In the genomic region with DNA sequence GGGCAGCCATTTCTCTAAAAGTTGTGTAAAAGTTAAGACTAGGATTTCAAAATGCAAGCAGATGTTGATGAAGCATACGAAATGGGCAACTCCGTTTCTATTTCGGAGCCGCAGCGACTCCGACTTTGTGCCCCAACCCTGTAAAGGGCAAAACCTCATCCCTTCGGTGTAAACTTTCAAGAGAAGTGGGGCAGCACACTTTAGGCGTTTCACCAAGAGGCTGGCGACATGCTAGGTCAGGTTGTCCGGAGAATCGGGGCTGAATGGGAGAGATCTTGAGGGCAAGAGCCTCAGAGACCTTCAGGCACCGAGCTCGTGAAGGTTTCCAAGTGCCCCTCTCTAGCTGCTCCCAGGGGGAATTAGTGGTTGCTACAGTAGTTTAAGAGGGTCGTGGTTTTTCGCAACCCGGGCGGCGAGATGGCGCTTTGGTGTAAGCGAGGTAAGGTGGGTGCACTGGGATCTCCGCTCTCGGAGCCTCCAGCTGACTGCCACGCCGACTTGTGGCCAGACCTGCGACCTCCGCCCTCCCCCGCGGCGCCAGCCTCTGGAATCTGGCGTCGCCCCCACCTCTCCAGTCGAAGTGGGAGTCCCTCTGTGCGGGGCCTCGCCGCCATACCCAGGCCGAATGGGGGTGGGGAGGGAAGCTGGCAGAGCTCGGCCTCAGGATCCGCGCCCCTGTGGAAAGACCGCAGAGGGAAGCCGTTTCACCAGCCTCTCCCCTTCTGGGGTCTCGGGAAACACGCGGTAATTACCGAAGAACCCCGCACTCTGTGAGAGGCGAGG, we compare ENCODE assay signal across 8 cellular contexts. TPM values are rescaled to one million over a fixed set of nuclear protein-coding genes. Genes with fewer than 3 reads are reported as not detected.
DNase-seq lines count a peak whose midpoint lies in the region; ATAC-seq and TF ChIP-seq lines count a peak whose summit lies in the region.

No MANE protein-coding gene starts in this region.

- H3K27ac ChIP-seq in HEK293 (ENCODE audit: extremely low read depth, low read depth, low read length) (peak overlapping the region; percentile 92), coronary artery (peak overlapping the region; percentile 99 to 100)

- WGBS in lower leg skin, 2 donors = 0% methylated on average over 42 of the region's 47 CpGs

- peaks cover 15% of the 10 kb centered on the region for H3K4me1 ChIP-seq in HEK293 (ENCODE audit: control insufficient read depth, insufficient read depth, low read length)

- no peaks in the 10 kb centered on the region for H3K9me3 ChIP-seq in HEK293 (ENCODE audit: control insufficient read depth, insufficient read depth, low read depth, low read length)

- no peaks in the 10 kb centered on the region for H3K27me3 Mint-ChIP-seq in activated CD4-positive, alpha-beta T cell treated with anti-CD3 and anti-CD28 coated beads for 36 hours

- peak overlapping the region; percentile 96 for H3K27ac Mint-ChIP-seq in activated CD4-positive, alpha-beta T cell treated with anti-CD3 and anti-CD28 coated beads for 36 hours

- H3K36me3 ChIP-seq in GM06990 (ENCODE audit: control insufficient read depth, insufficient read depth, low read length) = peaks cover 3% of the 10 kb centered on the region; the same call in 1 of the 2 replicates
- peaks cover 5 to 9% of the 10 kb centered on the region in 2 experiments; a peak in 2 of 3 replicates for H3K36me3 ChIP-seq in HEK293 (ENCODE audit: control insufficient read depth in 2 of 2, insufficient read depth in 1 of 2, low read length in 2 of 2)

- ATAC-seq in activated CD4-positive, alpha-beta T cell treated with anti-CD3 and anti-CD28 coated beads for 36 hours = peak; percentile 17
- no peak for ATAC-seq in HG03469 (IDR thresholded peaks at IDR 0.05; ENCODE audit: unreplicated experiment)

- DNase-seq in GM06990 (ENCODE audit: extremely low read depth, insufficient read length) (no peak), NCI-H1105 (lab: John Stamatoyannopoulos, UW) (peak; percentile 61), coronary artery (ENCODE audit: low spot score) (peak; percentile 88), lower leg skin (ENCODE audit: low spot score in 2 of 2) (peak; percentile 56 to 94)
- peak; percentile 68 for DNase-seq in activated CD4-positive, alpha-beta T cell treated with anti-CD3 and anti-CD28 coated beads for 36 hours
- peak in 2 of 3 experiments; percentile 53 to 59 for DNase-seq in stimulated activated CD4-positive, alpha-beta T cell treated with anti-CD3 and anti-CD28 coated beads, TNF-alpha, amount 100 ng/mL, for 4 hours (ENCODE audit: low read depth in 3 of 3)

- peaks cover 30% of the 10 kb centered on the region for H3K4me1 Mint-ChIP-seq in activated CD4-positive, alpha-beta T cell treated with anti-CD3 and anti-CD28 coated beads for 36 hours

- CTCF ChIA-PET in HEK293 (lab: Yijun Ruan, JAX) = interaction anchor here (0.6 to 8.9 kb wide), 15 partner anchors 10 to 1265 kb away, joined by 3 to 113 read pairs (median 4); a partner anchor contains a TSS
- CTCF ChIA-PET in activated CD4-positive, alpha-beta T cell treated with anti-CD3 and anti-CD28 coated beads for 36 hours (lab: Charles Lee) = interaction anchor here (0.7 to 9.5 kb wide), 11 partner anchors 11 to 330 kb away, joined by 3 to 139 read pairs (median 5); a partner anchor contains a TSS

- POLR2A ChIA-PET in HEK293 (lab: Yijun Ruan, JAX) = interaction anchor here (0.8 to 9.4 kb wide), 23 partner anchors 11 to 604 kb away, joined by 3 to 700 read pairs (median 4); a partner anchor contains a TSS
- POLR2A ChIA-PET in activated CD4-positive, alpha-beta T cell treated with anti-CD3 and anti-CD28 coated beads for 36 hours (lab: Charles Lee) = interaction anchor here (1.2 to 5.8 kb wide), 7 partner anchors 10 to 152 kb away, joined by 3 to 247 read pairs (median 7); a partner anchor contains a TSS

- intact Hi-C loops in activated CD4-positive, alpha-beta T cell treated with anti-CD3 and anti-CD28 coated beads for 36 hours (cut with DNase I, micrococcal nuclease) = loop anchor here (1.0 to 5.0 kb wide), 14 partner anchors 8 to 1032 kb away; a partner anchor contains a TSS
- intact Hi-C loops in lower leg skin (cut with DNase I; ENCODE audit: low total_unique reads) = no loop called here

- no peaks in the 10 kb centered on the region for H3K9me3 Mint-ChIP-seq in activated CD4-positive, alpha-beta T cell treated with anti-CD3 and anti-CD28 coated beads for 36 hours (ENCODE audit: low read depth)

- H3K36me3 Mint-ChIP-seq in activated CD4-positive, alpha-beta T cell treated with anti-CD3 and anti-CD28 coated beads for 36 hours (ENCODE audit: low read depth) = peaks cover 27% of the 10 kb centered on the region

- H3K4me3 ChIP-seq in GM06990 (replicated peaks; ENCODE audit: low read depth, low read length) = peak overlapping the region; percentile 96
- H3K4me3 ChIP-seq in HEK293 (ENCODE audit: low read depth, low read length) = peak overlapping the region; percentile 97
- H3K4me3 ChIP-seq in coronary artery = peak overlapping the region; percentile 88
- H3K4me3 ChIP-seq in lower leg skin (ENCODE audit: low read depth, poor library complexity, severe bottlenecking) = peak overlapping the region; percentile 77

- peak; percentile 24 for TF ChIP-seq CTCF in GM06990 (IDR thresholded peaks at IDR 0.05; ENCODE audit: insufficient read depth, low read length, poor library complexity, severe bottlenecking)
- peak; percentile 93 for TF ChIP-seq CTCF in HEK293 (tag by site-specific recombination; IDR thresholded peaks at IDR 0.05)
- TF ChIP-seq CTCF in coronary artery (IDR thresholded peaks at IDR 0.05) = no peak
- TF ChIP-seq CTCF in lower leg skin (IDR thresholded peaks at IDR 0.05) = no peak

- no peak for TF ChIP-seq POLR2A in lower leg skin (IDR thresholded peaks at IDR 0.05)

- no peaks in the 10 kb centered on the region for H3K27me3 ChIP-seq in GM06990 (replicated peaks; ENCODE audit: control insufficient read depth, insufficient read depth, low read length)

- H3K4me3 Mint-ChIP-seq in activated CD4-positive, alpha-beta T cell treated with anti-CD3 and anti-CD28 coated beads for 36 hours = peak overlapping the region; percentile 96

TF ChIP-seq in HEK293, 187 proteins besides CTCF, POLR2A, EP300 and RAD21 (continues in another document):
- TF ChIP-seq ZNF596 (tag by site-specific recombination; IDR thresholded peaks at IDR 0.05) (0 out of 2 replicates have a peak, but pooled peaks have one; percentile 9), ZNF433 (tag by site-specific recombination; IDR thresholded peaks at IDR 0.05; ENCODE audit: low read depth) (no peak), KLF1 (tag by site-specific recombination; IDR thresholded peaks at IDR 0.05) (peak; percentile 74), OVOL3 (tag by site-specific recombination; IDR thresholded peaks at IDR 0.05) (no peak; the same call in 1 of the 2 replicates), ZNF660 (tag by site-specific recombination; IDR thresholded peaks at IDR 0.05) (no peak), ZNF223 (tag by site-specific recombination; IDR thresholded peaks at IDR 0.05) (no peak), ZNF416 (tag by site-specific recombination; IDR thresholded peaks at IDR 0.05) (no peak), TCF7L2 (IDR thresholded peaks at IDR 0.05; ENCODE audit: borderline replicate concordance, low read depth, low read length) (no peak), ZFP69B (tag by site-specific recombination; IDR thresholded peaks at IDR 0.05) (no peak), ZFP37 (tag by site-specific recombination; IDR thresholded peaks at IDR 0.05) (no peak), ZBTB20 (tag by site-specific recombination; IDR thresholded peaks at IDR 0.05) (0 out of 2 replicates have a peak, but pooled peaks have one; percentile 62), WT1 (tag by site-specific recombination; IDR thresholded peaks at IDR 0.05) (no peak), KLF16 (tag by site-specific recombination; IDR thresholded peaks at IDR 0.05) (0 out of 2 replicates have a peak, but pooled peaks have one; percentile 11)
- TF ChIP-seq, protein P1, sequence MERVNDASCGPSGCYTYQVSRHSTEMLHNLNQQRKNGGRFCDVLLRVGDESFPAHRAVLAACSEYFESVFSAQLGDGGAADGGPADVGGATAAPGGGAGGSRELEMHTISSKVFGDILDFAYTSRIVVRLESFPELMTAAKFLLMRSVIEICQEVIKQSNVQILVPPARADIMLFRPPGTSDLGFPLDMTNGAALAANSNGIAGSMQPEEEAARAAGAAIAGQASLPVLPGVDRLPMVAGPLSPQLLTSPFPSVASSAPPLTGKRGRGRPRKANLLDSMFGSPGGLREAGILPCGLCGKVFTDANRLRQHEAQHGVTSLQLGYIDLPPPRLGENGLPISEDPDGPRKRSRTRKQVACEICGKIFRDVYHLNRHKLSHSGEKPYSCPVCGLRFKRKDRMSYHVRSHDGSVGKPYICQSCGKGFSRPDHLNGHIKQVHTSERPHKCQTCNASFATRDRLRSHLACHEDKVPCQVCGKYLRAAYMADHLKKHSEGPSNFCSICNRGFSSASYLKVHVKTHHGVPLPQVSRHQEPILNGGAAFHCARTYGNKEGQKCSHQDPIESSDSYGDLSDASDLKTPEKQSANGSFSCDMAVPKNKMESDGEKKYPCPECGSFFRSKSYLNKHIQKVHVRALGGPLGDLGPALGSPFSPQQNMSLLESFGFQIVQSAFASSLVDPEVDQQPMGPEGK (tag by site-specific recombination; IDR thresholded peaks at IDR 0.05) = peak; percentile 89; the same call in 1 of the 2 replicates
- TF ChIP-seq, protein P2, sequence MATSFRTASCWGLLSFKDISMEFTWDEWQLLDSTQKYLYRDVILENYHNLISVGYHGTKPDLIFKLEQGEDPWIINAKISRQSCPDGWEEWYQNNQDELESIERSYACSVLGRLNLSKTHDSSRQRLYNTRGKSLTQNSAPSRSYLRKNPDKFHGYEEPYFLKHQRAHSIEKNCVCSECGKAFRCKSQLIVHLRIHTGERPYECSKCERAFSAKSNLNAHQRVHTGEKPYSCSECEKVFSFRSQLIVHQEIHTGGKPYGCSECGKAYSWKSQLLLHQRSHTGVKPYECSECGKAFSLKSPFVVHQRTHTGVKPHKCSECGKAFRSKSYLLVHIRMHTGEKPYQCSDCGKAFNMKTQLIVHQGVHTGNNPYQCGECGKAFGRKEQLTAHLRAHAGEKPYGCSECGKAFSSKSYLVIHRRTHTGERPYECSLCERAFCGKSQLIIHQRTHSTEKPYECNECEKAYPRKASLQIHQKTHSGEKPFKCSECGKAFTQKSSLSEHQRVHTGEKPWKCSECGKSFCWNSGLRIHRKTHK (tag by site-specific recombination; IDR thresholded peaks at IDR 0.05) = no peak

RNA-seq across cellular contexts. Expression of a gene that starts 1.0 kb away (rescaled TPM):
- 1 to 10 TPM; 3.9 to 4.6 TPM for total RNA-seq in activated CD4-positive, alpha-beta T cell treated with anti-CD3 and anti-CD28 coated beads for 36 hours
- 10 to 100 TPM in 1 of 4 donors, 1 to 10 TPM in 3; 2.4 to 16.7 (median 5.8) TPM for total RNA-seq in lower leg skin

RNA-seq across cellular contexts. Expression of a gene that starts 12.4 kb away (rescaled TPM):
- 10 to 100 TPM; 27.1 to 27.3 TPM for total RNA-seq in activated CD4-positive, alpha-beta T cell treated with anti-CD3 and anti-CD28 coated beads for 36 hours
- 10 to 100 TPM; 20.9 to 32.7 (median 25.0) TPM for total RNA-seq in lower leg skin

RNA-seq across cellular contexts. Expression of a gene that starts 25.2 kb away (rescaled TPM):
- total RNA-seq in activated CD4-positive, alpha-beta T cell treated with anti-CD3 and anti-CD28 coated beads for 36 hours = 10 to 100 TPM; 12.7 to 13.4 TPM
- total RNA-seq in lower leg skin = 10 to 100 TPM in 2 of 4 donors, 1 to 10 TPM in 2; 8.2 to 14.9 (median 10.1) TPM

RNA-seq across cellular contexts. Expression of a gene that starts 28.4 kb away (rescaled TPM):
- 1 to 10 TPM; 2.9 to 3.4 TPM for total RNA-seq in activated CD4-positive, alpha-beta T cell treated with anti-CD3 and anti-CD28 coated beads for 36 hours
- total RNA-seq in lower leg skin = 100 to 1,000 TPM in 3 of 4 donors, 10 to 100 TPM in 1; 65.7 to 180 (median 105) TPM

Comparison
In these comparisons a context has a peak if more than half of its experiments do, and no peak if none do; other contexts are left out.
1. CTCF ChIP-seq: peak in GM06990 (single experiment) and HEK293 (single experiment); none in coronary artery (single experiment) and lower leg skin (0 of 3).
2. Peak in every context shown above with its lines, with median percentiles within 50 percentile points of each other: H3K4me3 ChIP-seq.